In the genomic region with DNA sequence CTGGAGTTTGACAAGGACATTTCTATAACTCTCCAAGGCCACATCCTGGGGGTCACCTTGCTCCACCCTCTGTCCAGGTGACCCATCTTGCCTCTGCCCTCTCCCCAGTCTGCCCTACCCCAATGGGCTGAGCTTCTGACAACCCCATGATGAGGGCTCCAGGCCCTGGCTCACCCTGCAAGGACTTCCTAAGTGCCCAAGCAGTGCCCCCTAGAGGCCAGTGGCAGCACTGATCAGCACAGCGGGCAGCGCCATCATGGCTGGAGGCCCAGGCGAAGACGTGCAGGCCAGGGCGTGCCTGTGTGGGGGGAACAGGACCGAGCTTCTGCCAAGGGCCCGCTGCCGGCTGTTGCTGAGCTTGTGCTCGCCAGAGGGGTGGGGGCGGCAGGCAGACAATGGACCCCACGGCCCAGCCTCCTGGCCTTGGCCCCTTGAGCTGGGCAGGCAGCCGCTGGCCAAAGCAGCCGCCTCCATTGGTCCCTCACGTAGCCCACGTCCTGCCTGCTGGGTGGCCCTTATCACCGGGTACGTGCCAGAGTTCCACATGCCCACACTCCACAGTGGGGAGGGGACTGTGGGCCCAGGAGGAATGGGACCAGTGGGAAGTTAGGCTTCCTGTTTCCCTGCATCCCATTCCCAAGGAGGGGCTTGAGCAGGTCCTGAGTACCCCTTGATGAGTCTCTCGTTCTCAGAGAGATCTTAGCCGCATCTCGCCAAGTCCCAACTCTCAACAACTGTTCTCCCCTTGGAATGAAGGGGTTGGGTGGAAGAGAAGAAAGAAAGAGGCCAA, we compare ENCODE assay signal across 8 cellular contexts.
DNase-seq lines count a peak whose midpoint lies in the region; ATAC-seq lines count a peak whose summit lies in the region.

No MANE protein-coding gene starts in this region.

- DNase-seq in H4 (ENCODE audit: low spot score) (peak; percentile 67), germinal center (ENCODE audit: low spot score) (peak; percentile 35), A172 (ENCODE audit: low spot score) (no peak), SIG-M5 treated with dmso at 0.1 percent for 504 hours (lab: John Stamatoyannopoulos, UW; ENCODE audit: unreplicated experiment) (no peak)
- peak; percentile 64 for DNase-seq in activated CD4-positive, alpha-beta T cell treated with anti-CD3 and anti-CD28 coated beads, Interleukin-2, amount 50 U/mL, for 48 hours
- DNase-seq in stimulated activated CD4-positive, alpha-beta T cell treated with anti-CD3 and anti-CD28 coated beads, Interleukin-4, amount 100 ng/mL, for 24 hours: peak; percentile 40

- ATAC-seq in HG03354 (IDR thresholded peaks at IDR 0.05; ENCODE audit: poor library complexity, severe bottlenecking, unreplicated experiment) (no peak), GM21367 (IDR thresholded peaks at IDR 0.05; ENCODE audit: unreplicated experiment) (no peak)

Comparison
In these comparisons a context has a peak if more than half of its experiments do, and no peak if none do; other contexts are left out.
1. DNase-seq: peak in H4 (single experiment), activated CD4-positive, alpha-beta T cell treated with anti-CD3 and anti-CD28 coated beads, Interleukin-2, amount 50 U/mL, for 48 hours (2 of 2), germinal center (single experiment) and stimulated activated CD4-positive, alpha-beta T cell treated with anti-CD3 and anti-CD28 coated beads, Interleukin-4, amount 100 ng/mL, for 24 hours (single experiment); none in A172 (single experiment) and SIG-M5 treated with dmso at 0.1 percent for 504 hours (single experiment).